In the genomic region with DNA sequence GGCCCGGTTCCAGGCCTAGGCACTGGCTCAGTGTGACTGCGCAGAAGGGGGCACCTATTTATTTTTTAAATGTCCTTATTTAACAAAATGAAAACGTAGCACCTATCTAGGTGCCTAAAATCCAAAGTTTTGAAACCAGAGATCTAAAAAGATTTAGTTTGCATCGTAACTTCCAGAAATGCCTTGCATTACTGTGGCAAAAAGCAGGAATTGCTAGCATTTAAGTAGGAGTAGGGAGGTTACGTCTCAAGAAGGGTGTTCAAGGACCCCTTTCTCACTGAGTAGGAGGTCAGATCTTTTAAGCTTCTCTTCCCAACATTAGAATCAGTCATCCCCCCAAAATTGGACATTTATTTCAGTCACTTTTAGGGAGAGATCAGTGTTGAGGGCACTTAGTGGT, we compare ENCODE assay signal across 13 cellular contexts. TPM values are rescaled to one million over a fixed set of nuclear protein-coding genes. Genes with fewer than 3 reads are reported as not detected.
A peak's percentile ranks its signal among the peaks of the same experiment; 100 is the strongest.
DNase-seq lines count a peak whose midpoint lies in the region; TF ChIP-seq lines count a peak whose summit lies in the region.
"Had no signal": no experiment of that assay in that cellular context is flagged by ENCODE, and none has a peak within 500 bp of the region (broad histone marks: within the 10 kb centered on the region; RNA-seq: fewer than 3 reads in every experiment).

No MANE protein-coding gene starts in this region.

- peaks cover 0 to 51% (median 38%) of the 10 kb centered on the region in 10 experiments; a peak in 17 of 20 replicates for H3K4me1 ChIP-seq in BLaER1 treated with 17β-estradiol and CSF1 and Interleukin-3, amounts not matched to agents 10 nM and 100 nM

- H3K36me3 Mint-ChIP-seq in endothelial cell (ENCODE audit: low read depth, unreplicated experiment), result peaks cover 3% of the 10 kb centered on the region
- H3K36me3 Mint-ChIP-seq: CD8-positive, alpha-beta T cell had no signal

- no peaks in the 10 kb centered on the region for H3K27me3 Mint-ChIP-seq in endothelial cell (ENCODE audit: unreplicated experiment)

- H3K9me3 Mint-ChIP-seq in endothelial cell (ENCODE audit: unreplicated experiment), result no peaks in the 10 kb centered on the region
- H3K9me3 Mint-ChIP-seq: CD8-positive, alpha-beta T cell; H9 had no signal

- peaks cover 28% of the 10 kb centered on the region for H3K4me1 Mint-ChIP-seq in endothelial cell (ENCODE audit: unreplicated experiment)

- no peak overlapping the region for H3K4me3 ChIP-seq in BLaER1 treated with 17β-estradiol and CSF1 and Interleukin-3, amounts not matched to agents 10 nM and 100 nM

- no peak overlapping the region for H3K9ac ChIP-seq in BLaER1 treated with 17β-estradiol and CSF1 and Interleukin-3, amounts not matched to agents 10 nM and 100 nM

- TF ChIP-seq CTCF in endothelial cell (IDR thresholded peaks at IDR 0.05; ENCODE audit: unreplicated experiment), result no peak

- no peak overlapping the region for H3K27ac ChIP-seq in BLaER1 treated with 17β-estradiol and CSF1 and Interleukin-3, amounts not matched to agents 10 nM and 100 nM
- H3K27ac ChIP-seq in caudate nucleus (ENCODE audit: low read depth, low read length), result no peak overlapping the region

- H4K20me1 ChIP-seq in BLaER1 treated with 17β-estradiol and CSF1 and Interleukin-3, amounts not matched to agents 10 nM and 100 nM, result no peaks in the 10 kb centered on the region

- H3K9me3 ChIP-seq in BLaER1 treated with 17β-estradiol and CSF1 and Interleukin-3, amounts not matched to agents 10 nM and 100 nM (replicated peaks in 1 of 11), result peaks cover 0 to 12% (median 8%) of the 10 kb centered on the region in 11 experiments; a peak in 8 of 22 replicates

- H3K27me3 ChIP-seq in BLaER1 treated with 17β-estradiol and CSF1 and Interleukin-3, amounts not matched to agents 10 nM and 100 nM, result no peaks in the 10 kb centered on the region

- H3K27ac Mint-ChIP-seq in endothelial cell (ENCODE audit: unreplicated experiment), result peak overlapping the region; percentile 54
- H3K27ac Mint-ChIP-seq: CD8-positive, alpha-beta T cell; H9 had no signal

- no peaks in the 10 kb centered on the region for H3K36me3 ChIP-seq in BLaER1 treated with 17β-estradiol and CSF1 and Interleukin-3, amounts not matched to agents 10 nM and 100 nM

- H3K4me3 Mint-ChIP-seq in endothelial cell (ENCODE audit: unreplicated experiment), result no peak overlapping the region
- H3K4me3 Mint-ChIP-seq: CD8-positive, alpha-beta T cell; H9 had no signal

- H3K4me2 ChIP-seq in BLaER1 treated with 17β-estradiol and CSF1 and Interleukin-3, amounts not matched to agents 10 nM and 100 nM, result peak overlapping the region in 9 of 11 experiments; percentile 31 to 83 (median 63); a peak in 18 of 22 replicates

- DNase-seq in EH (ENCODE audit: low read depth) (peak; percentile 15), endothelial cell (ENCODE audit: low spot score) (no peak), caudate nucleus (lab: John Stamatoyannopoulos, UW) (no peak), ecto neural progenitor cell (ENCODE audit: low spot score) (no peak)
- DNase-seq in activated CD4-positive, alpha-beta T cell treated with anti-CD3 and anti-CD28 coated beads, Interleukin-2, amount 50 U/mL, for 1 hour, result no peak
- DNase-seq: ACHN; CD8-positive, alpha-beta T cell; DMS 273 treated with DMSO at 0.1 percent for 48 hours; DMS53; DND-41; H9 had no signal

RNA-seq across cellular contexts. Expression of a gene that starts 7.7 kb away (rescaled TPM):
- not detected for total RNA-seq in endothelial cell (ENCODE audit: unreplicated experiment)
- total RNA-seq: CD8-positive, alpha-beta T cell; H1; H9 had no signal

RNA-seq across cellular contexts. Expression of a gene that starts 42.2 kb away (rescaled TPM):
- 40.1 TPM for total RNA-seq in endothelial cell (ENCODE audit: unreplicated experiment)
